ENCODE assay signal across 1 cellular context in the genomic region with DNA sequence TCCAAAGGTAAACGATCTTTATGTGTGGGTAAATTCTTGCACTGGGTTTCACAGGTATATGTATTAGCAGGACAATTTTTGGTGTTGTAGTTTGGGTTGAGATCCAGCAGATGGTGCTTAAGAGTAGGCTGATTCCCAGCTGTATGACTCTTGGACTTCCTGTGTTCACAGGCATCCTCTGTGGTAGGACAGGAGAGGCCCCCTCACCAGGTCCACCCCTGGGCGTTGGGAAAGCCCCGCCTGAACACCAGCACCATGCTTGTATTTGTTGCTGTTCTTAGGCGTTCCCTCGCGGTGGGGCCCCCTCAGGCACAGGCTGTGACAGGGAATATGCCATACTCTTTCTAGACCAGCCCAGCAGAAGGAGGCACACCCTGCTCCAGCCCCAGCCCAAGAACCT.
TF ChIP-seq lines count a peak whose summit lies in the region.

No MANE protein-coding gene starts in this region.

TF ChIP-seq in SK-N-SH, 30 proteins besides CTCF, POLR2A, EP300 and RAD21 (continued from another document):
- TF ChIP-seq, protein P1, sequence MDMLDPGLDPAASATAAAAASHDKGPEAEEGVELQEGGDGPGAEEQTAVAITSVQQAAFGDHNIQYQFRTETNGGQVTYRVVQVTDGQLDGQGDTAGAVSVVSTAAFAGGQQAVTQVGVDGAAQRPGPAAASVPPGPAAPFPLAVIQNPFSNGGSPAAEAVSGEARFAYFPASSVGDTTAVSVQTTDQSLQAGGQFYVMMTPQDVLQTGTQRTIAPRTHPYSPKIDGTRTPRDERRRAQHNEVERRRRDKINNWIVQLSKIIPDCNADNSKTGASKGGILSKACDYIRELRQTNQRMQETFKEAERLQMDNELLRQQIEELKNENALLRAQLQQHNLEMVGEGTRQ (IDR thresholded peaks at IDR 0.05; ENCODE audit: borderline replicate concordance, low read depth, low read length): no peak
- TF ChIP-seq GATA2 (CRISPR knock-in tag; IDR thresholded peaks at IDR 0.05) (no peak), EZH2phosphoT487 (IDR thresholded peaks at IDR 0.05; ENCODE audit: borderline replicate concordance, low read depth) (no peak), TEAD4 (IDR thresholded peaks at IDR 0.05; ENCODE audit: borderline replicate concordance, insufficient read depth) (no peak), ELF1 (IDR thresholded peaks at IDR 0.05) (no peak), SIN3A (IDR thresholded peaks at IDR 0.05; ENCODE audit: borderline replicate concordance, low read depth, low read length) (no peak)
